ENCODE assay signal across 10 cellular contexts in genomic region chr1:89149229-89149628, GRCh38. TPM values are rescaled to one million over a fixed set of nuclear protein-coding genes. Genes with fewer than 3 reads are reported as not detected.
DNase-seq lines count a peak whose midpoint lies in the region; ATAC-seq and TF ChIP-seq lines count a peak whose summit lies in the region.
"Had no signal": no experiment of that assay in that cellular context is flagged by ENCODE, and none has a peak within 500 bp of the region (broad histone marks: within the 10 kb centered on the region; RNA-seq: fewer than 3 reads in every experiment).

No MANE protein-coding gene starts in this region.

- no peak overlapping the region for H3K27ac Mint-ChIP-seq in endothelial cell (ENCODE audit: unreplicated experiment)

- no peak for TF ChIP-seq CTCF in endothelial cell (IDR thresholded peaks at IDR 0.05; ENCODE audit: unreplicated experiment)

- no peaks in the 10 kb centered on the region for H3K36me3 Mint-ChIP-seq in endothelial cell (ENCODE audit: low read depth, unreplicated experiment)

- H3K9me3 Mint-ChIP-seq in endothelial cell (ENCODE audit: unreplicated experiment) = no peaks in the 10 kb centered on the region

- DNase-seq in AG08396 (ENCODE audit: low spot score) (peak; percentile 27), M059J (ENCODE audit: low read depth) (peak; percentile 13), endothelial cell (ENCODE audit: low spot score) (peak; percentile 17), lung microvascular endothelial cell (ENCODE audit: low read depth in 2 of 2) (peak; percentile 32 to 60), NCI-H2171 treated with DMSO at 0.1 percent for 48 hours (lab: John Stamatoyannopoulos, UW) (no peak)
- DNase-seq in stimulated activated CD4-positive, alpha-beta T cell treated with anti-CD3 and anti-CD28 coated beads, Interleukin-12 subunit alpha, Interleukin-12 subunit beta, amount 100 ng/mL, for 4 hours = no peak
- no peak for DNase-seq in activated naive CD4-positive, alpha-beta T cell treated with anti-CD3 and anti-CD28 coated beads, Interleukin-2, amount 50 U/mL, for 16 hours
- DNase-seq: activated T-cell treated with anti-CD3 and anti-CD28 coated beads for 4 hours had no signal

- no peak overlapping the region for H3K4me3 Mint-ChIP-seq in endothelial cell (ENCODE audit: unreplicated experiment)

- ATAC-seq in HG03045 (IDR thresholded peaks at IDR 0.05; ENCODE audit: unreplicated experiment) = no peak

- H3K4me1 Mint-ChIP-seq in endothelial cell (ENCODE audit: unreplicated experiment) = no peaks in the 10 kb centered on the region

- H3K27me3 Mint-ChIP-seq in endothelial cell (ENCODE audit: unreplicated experiment) = peaks cover 2% of the 10 kb centered on the region

RNA-seq across cellular contexts. Expression of gene GBP2, which starts 23.3 kb away (rescaled TPM):
- 71.9 and 94.3 TPM in 2 replicates for total RNA-seq in M059J (2014; rRNA removed; shearing (Covaris generic))
- 0.36 TPM for total RNA-seq in endothelial cell (ENCODE audit: unreplicated experiment)
- 32.7 and 39.7 TPM in 2 replicates for total RNA-seq in lung microvascular endothelial cell

RNA-seq across cellular contexts. Expression of gene GBP7, which starts 26.6 kb away (rescaled TPM):
- not detected in 2 replicates for total RNA-seq in M059J (2014; rRNA removed; shearing (Covaris generic))
- total RNA-seq in endothelial cell (ENCODE audit: unreplicated experiment) (0.69 TPM), lung microvascular endothelial cell (not detected in 2 replicates)
- total RNA-seq: smooth muscle cell had no signal

RNA-seq across cellular contexts. Expression of gene GBP4, which starts 49.5 kb away (rescaled TPM):
- 13.5 and 22.2 TPM in 2 replicates for total RNA-seq in M059J (2014; rRNA removed; shearing (Covaris generic))
- total RNA-seq in endothelial cell (ENCODE audit: unreplicated experiment) = 75.5 TPM
- 2.4 TPM in 2 replicates for total RNA-seq in lung microvascular endothelial cell

Comparison
In these comparisons a context has a peak if more than half of its experiments do, and no peak if none do; other contexts are left out.
1. DNase-seq: peak in AG08396 (single experiment), M059J (single experiment), endothelial cell (single experiment) and lung microvascular endothelial cell (2 of 2); none in stimulated activated CD4-positive, alpha-beta T cell treated with anti-CD3 and anti-CD28 coated beads, Interleukin-12 subunit alpha, Interleukin-12 subunit beta, amount 100 ng/mL, for 4 hours (single experiment), activated naive CD4-positive, alpha-beta T cell treated with anti-CD3 and anti-CD28 coated beads, Interleukin-2, amount 50 U/mL, for 16 hours (single experiment) and NCI-H2171 treated with DMSO at 0.1 percent for 48 hours (single experiment).
2. RNA of gene GBP2, which starts 23.3 kb away (total RNA-seq): 71.9 to 94.3 TPM in M059J and 32.7 to 39.7 TPM in lung microvascular endothelial cell; 0.36 TPM in endothelial cell (single experiment); every median in the first group is over 10 times any median in the second.